In the genomic region with DNA sequence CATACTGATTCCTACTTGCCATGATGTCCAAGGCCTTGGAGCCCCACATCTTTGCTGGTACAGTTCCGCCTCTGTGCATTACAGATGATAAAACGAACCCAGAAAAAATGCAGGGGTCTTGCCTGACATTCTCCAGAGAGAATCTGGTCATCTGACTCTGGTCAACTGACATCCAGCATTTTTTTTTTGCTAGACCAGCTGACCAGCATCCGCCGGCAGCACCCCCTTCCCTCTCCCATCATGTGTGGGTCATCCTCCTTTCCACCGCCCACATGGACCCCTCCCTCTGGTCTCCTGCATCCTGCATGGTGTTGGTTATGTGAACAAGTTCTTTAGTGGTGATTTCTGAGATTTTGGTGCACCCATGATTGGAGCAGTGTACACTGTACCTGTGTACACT, we compare ENCODE assay signal across 22 cellular contexts. TPM values are rescaled to one million over a fixed set of nuclear protein-coding genes. Genes with fewer than 3 reads are reported as not detected.
A peak's percentile ranks its signal among the peaks of the same experiment; 100 is the strongest.
DNase-seq lines count a peak whose midpoint lies in the region; ATAC-seq, FAIRE-seq and TF ChIP-seq lines count a peak whose summit lies in the region.
"Had no signal": no experiment of that assay in that cellular context is flagged by ENCODE, and none has a peak within 500 bp of the region (broad histone marks: within the 10 kb centered on the region; RNA-seq: fewer than 3 reads in every experiment).

No MANE protein-coding gene starts in this region.

- intact Hi-C loops in K562 (cut with micrococcal nuclease) = no loop called here
- intact Hi-C loops in A673 (cut with micrococcal nuclease; ENCODE audit: unreplicated experiment) = no loop called here

- no peak overlapping the region for H4K91ac ChIP-seq in H9 (ENCODE audit: insufficient read length, low read depth, low read length)

- H3K18ac ChIP-seq in H9 (ENCODE audit: insufficient read length, low read depth, low read length) = no peak overlapping the region

- CTCF ChIA-PET in K562 (lab: Yijun Ruan, JAX; ENCODE audit: low intra/inter-chr PET ratio) (no interaction called here), A673 (lab: Charles Lee) (no interaction called here)

- TF ChIP-seq EP300 in K562 (IDR thresholded peaks at IDR 0.05; ENCODE audit: low read length) = no peak

- no peak overlapping the region for H3K4me3 ChIP-seq in K562
- H3K4me3 ChIP-seq in A673 (ENCODE audit: low read depth, low read length, poor library complexity, severe bottlenecking) = no peak overlapping the region

- H4K20me1 ChIP-seq in H9 (ENCODE audit: control insufficient read depth, insufficient read depth, insufficient read length) (no peaks in the 10 kb centered on the region), K562 (replicated peaks; ENCODE audit: control insufficient read depth, insufficient read depth, low read length) (no peaks in the 10 kb centered on the region)

- no peaks in the 10 kb centered on the region for H3K23me2 ChIP-seq in H9 (ENCODE audit: insufficient read length, low read depth, low read length, poor library complexity, severe bottlenecking)

- H2AFZ ChIP-seq in H9 (ENCODE audit: low read length) (no peak overlapping the region), K562 (ENCODE audit: low read depth, low read length) (no peak overlapping the region)

- no peak overlapping the region for H2BK12ac ChIP-seq in H9 (ENCODE audit: insufficient read length, low read depth, low read length)

- no peak overlapping the region for H2AK5ac ChIP-seq in H9 (ENCODE audit: insufficient read length, low read length)

- peak overlapping the region; percentile 74 to 89 (median 82); a peak in 4 of 7 replicates for H3K27ac Mint-ChIP-seq in H9

- H3K9me3 ChIP-seq in H9 (ENCODE audit: control insufficient read depth, low read depth, low read length) = no peaks in the 10 kb centered on the region
- no peaks in the 10 kb centered on the region for H3K9me3 ChIP-seq in K562 (replicated peaks; ENCODE audit: control insufficient read depth, insufficient read depth, low read depth, low read length)
- H3K9me3 ChIP-seq in A673 (ENCODE audit: low read depth, low read length, poor library complexity, severe bottlenecking) = no peaks in the 10 kb centered on the region
- H3K9me3 ChIP-seq: BE2C had no signal

- H3K79me1 ChIP-seq in H9 (ENCODE audit: insufficient read depth, low read depth, low read length, poor library complexity, severe bottlenecking) = no peaks in the 10 kb centered on the region

- H2BK5ac ChIP-seq in H9 (ENCODE audit: insufficient read length, low read length) = no peak overlapping the region

- H4K8ac ChIP-seq in H9 (replicated peaks; ENCODE audit: insufficient read length, low read depth, low read length) = no peak overlapping the region

- H3K79me2 ChIP-seq in H9 (ENCODE audit: insufficient read depth, low read length) (no peaks in the 10 kb centered on the region), K562 (ENCODE audit: control insufficient read depth, insufficient read depth, low read length) (no peaks in the 10 kb centered on the region)

- H3K36me3 Mint-ChIP-seq in H9 (ENCODE audit: insufficient read depth in 1 of 3, low read depth in 3 of 3) = peaks cover 3 to 53% (median 48%) of the 10 kb centered on the region in 3 experiments

- WGBS in H9 (ENCODE audit: extremely low coverage, insufficient read length, low lambda C conversion rate) = no CpG with 5 or more reads among the region's 5 CpGs
- WGBS in K562 (ENCODE audit: insufficient coverage, low coverage, missing lambda C conversion rate) = 13% methylated on average over 5 of the region's 5 CpGs

- no peak for FAIRE-seq in K562 (lab: Jason Lieb, UNC)
- FAIRE-seq: A204.1 had no signal

- H3T11ph ChIP-seq in H9 (ENCODE audit: low read length) = no peak overlapping the region

- H3K23ac ChIP-seq in H9 (ENCODE audit: insufficient read length, low read depth, low read length) = no peak overlapping the region

- H2BK20ac ChIP-seq in H9 (ENCODE audit: low read depth, low read length, poor library complexity, severe bottlenecking) = no peak overlapping the region

- TF ChIP-seq RAD21 in K562 (CRISPR knock-in tag; conservative IDR thresholded peaks at IDR 0.05 in 1 of 2, IDR thresholded peaks at IDR 0.05 in 1 of 2) = no peak

- no peaks in the 10 kb centered on the region for H3K27me3 ChIP-seq in H9 (ENCODE audit: insufficient read depth, low read length)
- peaks cover 0 to 5% of the 10 kb centered on the region in 2 experiments; a peak in 1 of 5 replicates for H3K27me3 ChIP-seq in K562 (ENCODE audit: control insufficient read depth in 2 of 2, insufficient read depth in 2 of 2, low read length in 2 of 2)
- no peaks in the 10 kb centered on the region for H3K27me3 ChIP-seq in A673 (replicated peaks; ENCODE audit: insufficient read depth, low read depth, low read length, poor library complexity)
- H3K27me3 ChIP-seq: BE2C had no signal

- no peaks in the 10 kb centered on the region for H3K9me3 Mint-ChIP-seq in H9

- H3K27ac ChIP-seq in H9 (ENCODE audit: insufficient read length, low read depth, low read length) = no peak overlapping the region
- no peak overlapping the region for H3K27ac ChIP-seq in K562 (ENCODE audit: extremely low read depth, low read depth, low read length)
- H3K27ac ChIP-seq in substantia nigra (ENCODE audit: low read depth, low read length, poor library complexity, severe bottlenecking) = peak overlapping the region; percentile 75
- H3K27ac ChIP-seq in A673 (ENCODE audit: low read depth, low read length, poor library complexity, severe bottlenecking) = no peak overlapping the region

- H3K4me2 ChIP-seq in H9 (ENCODE audit: insufficient read depth, insufficient read length, low read length) = no peak overlapping the region
- no peak overlapping the region for H3K4me2 ChIP-seq in K562 (ENCODE audit: insufficient read depth, low read length)

- in situ Hi-C loops in K562 (cut with MboI) = no loop called here

- no peak overlapping the region for H2BK15ac ChIP-seq in H9 (ENCODE audit: low read depth, low read length)

- DNase-seq in H9 (no peak), K562 (ENCODE audit: extremely low read depth in 1 of 4, low spot score in 3 of 4) (no peak), foreskin melanocyte (peak; percentile 96), substantia nigra (lab: John Stamatoyannopoulos, UW) (peak in 12 of 49 donors; percentile 5 to 38 (median 20)), A673 (ENCODE audit: low spot score) (no peak), NAMALWA (ENCODE audit: low spot score) (no peak)
- DNase-seq in stimulated activated CD4-positive, alpha-beta T cell treated with anti-CD3 and anti-CD28 coated beads, Interleukin-4, amount 100 ng/mL, for 4 hours = no peak
- DNase-seq: BE2C, DMS79, HCEC 1CT, IMR-90, MV-4-11, NCI-H1694, NCI-H2081, NCI-H2171, NCI-H345, NCI-H524, NCI-H774, OCI-M1, Right ventricle myocardium superior had no signal

- H2BK120ac ChIP-seq in H9 (ENCODE audit: low read depth, low read length, poor library complexity, severe bottlenecking) = no peak overlapping the region

- no peak for TF ChIP-seq CTCF in H9 (conservative IDR thresholded peaks at IDR 0.05)
- no peak for TF ChIP-seq CTCF in K562 (IDR thresholded peaks at IDR 0.05 in 2 of 3, conservative IDR thresholded peaks at IDR 0.05 in 1 of 3; ENCODE audit: insufficient read depth in 2 of 3, low read depth in 1 of 3, low read length in 3 of 3)
- no peak for TF ChIP-seq CTCF in A673 (conservative IDR thresholded peaks at IDR 0.05; ENCODE audit: low read depth, low read length)

- H3K4me1 ChIP-seq in H9 (ENCODE audit: insufficient read depth, low read length) = peaks cover 10% of the 10 kb centered on the region; the same call in 1 of the 2 replicates
- H3K4me1 ChIP-seq in K562 (replicated peaks in 1 of 2; ENCODE audit: control insufficient read depth in 2 of 2, insufficient read depth in 2 of 2, low read length in 2 of 2) = peaks cover 0 to 3% of the 10 kb centered on the region in 2 experiments; a peak in 1 of 5 replicates
- no peaks in the 10 kb centered on the region for H3K4me1 ChIP-seq in A673 (ENCODE audit: insufficient read depth, low read length, poor library complexity, severe bottlenecking)
- H3K4me1 ChIP-seq: BE2C had no signal

- no peak for TF ChIP-seq POLR2A in K562 (conservative IDR thresholded peaks at IDR 0.05)

- no peaks in the 10 kb centered on the region for H3K27me3 Mint-ChIP-seq in H9 (ENCODE audit: low read depth)

- H3K4me3 Mint-ChIP-seq in H9 = no peak overlapping the region

- H3K14ac ChIP-seq in H9 (ENCODE audit: insufficient read depth, low read length) = no peak overlapping the region

- no peak overlapping the region for H3K56ac ChIP-seq in H9 (ENCODE audit: insufficient read length, low read depth, low read length)

- H4K5ac ChIP-seq in H9 (ENCODE audit: insufficient read length, low read depth, low read length) = no peak overlapping the region

- H3K4ac ChIP-seq in H9 (ENCODE audit: low read depth, low read length) = no peak overlapping the region

- H3K4me1 Mint-ChIP-seq in H9 = peaks cover 37 to 42% of the 10 kb centered on the region in 2 experiments

- H3K36me3 ChIP-seq in K562 (ENCODE audit: control insufficient read depth, insufficient read depth, low read length) (no peaks in the 10 kb centered on the region), A673 (ENCODE audit: insufficient read depth, low read length, poor library complexity, severe bottlenecking) (no peaks in the 10 kb centered on the region)
- H3K36me3 ChIP-seq: BE2C had no signal

- no TSS peak for BruUV-seq in K562 (replicated peaks; lab: Mats Ljungman, UMichigan)
- no TSS peak for BruUV-seq in A673 (replicated peaks; lab: Mats Ljungman, UMichigan)

- no peak for ATAC-seq in K562
- ATAC-seq in HG02759 (IDR thresholded peaks at IDR 0.05; ENCODE audit: unreplicated experiment) = no peak

- POLR2A ChIA-PET in K562 (lab: Yijun Ruan, JAX) = interaction anchor here (1.1 kb wide), 1 partner anchor 346 kb away, joined by 3 read pairs; no protein-coding TSS in a partner anchor
- POLR2A ChIA-PET in A673 (lab: Charles Lee; ENCODE audit: low non-redundant PET) = no interaction called here

- no peak overlapping the region for H3K9ac ChIP-seq in H9 (ENCODE audit: extremely low read depth, insufficient read length, low read length)
- no peak overlapping the region for H3K9ac ChIP-seq in K562 (ENCODE audit: insufficient read depth in 1 of 2, low read depth in 2 of 2, low read length in 2 of 2)

- H3K9me1 ChIP-seq in K562 (ENCODE audit: control insufficient read depth, insufficient read depth, low read length) = no peaks in the 10 kb centered on the region

RNA-seq across cellular contexts. Expression of a gene that starts 47.1 kb away (rescaled TPM):
- total RNA-seq in H9 (2021) = 202 and 237 TPM in 2 replicates
- total RNA-seq in K562 (2011; cell fraction: chromatin; rRNA removed; ENCODE audit: low replicate concordance) = not detected in 2 replicates
- not detected in 2 replicates for total RNA-seq in K562 (2011; cell fraction: nucleolus; rRNA removed)
- total RNA-seq in K562 (2011; cell fraction: nucleoplasm; rRNA removed) = not detected in 2 replicates
- total RNA-seq in K562 (2014; rRNA removed) = not detected in 2 replicates
- not detected in 2 replicates for total RNA-seq in K562 (2014; rRNA removed; fragmentation: Illumina TruSeq; extraction: Trizol)
- total RNA-seq in K562 (2015; rRNA removed; fragmentation: Illumina TruSeq; extraction: Trizol) = 0.60 TPM in 1 of 2 replicates, not detected in the other
- 0.69 and 0.76 TPM in 2 replicates for total RNA-seq in K562 (2021)
- polyA plus RNA-seq in K562 (2011; rRNA removed) = not detected in 2 replicates
- 0.07 TPM in 1 of 2 replicates, not detected in the other for polyA plus RNA-seq in K562 (2011; cell fraction: cytosol; rRNA removed)
- polyA plus RNA-seq in K562 (2011; cell fraction: nucleus; rRNA removed) = 0.04 TPM in 1 of 2 replicates, not detected in the other
- 0.10 and 0.11 TPM in 2 replicates for polyA plus RNA-seq in K562 (2012)
- not detected in 2 replicates for polyA plus RNA-seq in K562 (2014; fragmentation: Illumina TruSeq; extraction: Trizol)
- polyA plus RNA-seq in K562 (2014; fragmentation: Nextera tagmentation; extraction: Ambion mirVana) = under 1 TPM in 1 of 2 experiments, not detected in 1; 0.01 TPM
- not detected in 2 replicates for polyA plus RNA-seq in K562 (2014; rRNA removed)
- not detected in 2 replicates for polyA minus RNA-seq in K562 (2011; rRNA and poly(A)+ RNA removed)
- not detected in 2 replicates for polyA minus RNA-seq in K562 (2011; cell fraction: cytosol; rRNA and poly(A)+ RNA removed)
- not detected in 2 replicates for polyA minus RNA-seq in K562 (2011; cell fraction: nucleus; rRNA and poly(A)+ RNA removed)
- total RNA-seq in A673 (2021) = 0.06 and 0.87 TPM in 2 replicates
- total RNA-seq: Right ventricle myocardium superior had no signal
- polyA plus RNA-seq: IMR-90 had no signal

RNA-seq across cellular contexts. Expression of a gene that starts 59.1 kb away (rescaled TPM):
- total RNA-seq in H9 (2021) (12.0 and 12.5 TPM in 2 replicates), K562 (2014; rRNA removed) (10.9 and 12.2 TPM in 2 replicates), K562 (2014; rRNA removed; fragmentation: Illumina TruSeq; extraction: Trizol) (10.6 and 13.2 TPM in 2 replicates), K562 (2015; rRNA removed; fragmentation: Illumina TruSeq; extraction: Trizol) (9.7 and 10.4 TPM in 2 replicates), K562 (2021) (15.2 and 15.7 TPM in 2 replicates), A673 (2021) (15.8 and 18.0 TPM in 2 replicates)
- total RNA-seq in K562 (2011; cell fraction: chromatin; rRNA removed; ENCODE audit: low replicate concordance) = 95.0 and 97.4 TPM in 2 replicates
- 43.9 and 44.3 TPM in 2 replicates for total RNA-seq in K562 (2011; cell fraction: nucleolus; rRNA removed)
- 43.9 and 48.8 TPM in 2 replicates for total RNA-seq in K562 (2011; cell fraction: nucleoplasm; rRNA removed)
- polyA plus RNA-seq in K562 (2011; rRNA removed) (9.4 and 9.6 TPM in 2 replicates), K562 (2014; fragmentation: Illumina TruSeq; extraction: Trizol) (7.1 TPM in 2 replicates), K562 (2014; fragmentation: Nextera tagmentation; extraction: Ambion mirVana) (1 to 10 TPM; 1.6 to 1.7 TPM), K562 (2014; rRNA removed) (3.9 and 5.5 TPM in 2 replicates)
- 7.2 and 7.5 TPM in 2 replicates for polyA plus RNA-seq in K562 (2011; cell fraction: cytosol; rRNA removed)
- 9.5 and 12.7 TPM in 2 replicates for polyA plus RNA-seq in K562 (2011; cell fraction: nucleus; rRNA removed)
- polyA plus RNA-seq in K562 (2012) = 5.7 and 6.1 TPM in 2 replicates
- 37.9 and 48.8 TPM in 2 replicates for polyA minus RNA-seq in K562 (2011; rRNA and poly(A)+ RNA removed)
- polyA minus RNA-seq in K562 (2011; cell fraction: cytosol; rRNA and poly(A)+ RNA removed) = 16.8 and 28.3 TPM in 2 replicates
- 21.0 and 31.0 TPM in 2 replicates for polyA minus RNA-seq in K562 (2011; cell fraction: nucleus; rRNA and poly(A)+ RNA removed)

Comparison
In these comparisons a context has a peak if more than half of its experiments do, and no peak if none do; other contexts are left out.
1. RNA of a gene that starts 47.1 kb away (total RNA-seq): 202 to 237 TPM in H9; 0.06 to 0.87 TPM in A673 and 0.60 to 0.76 TPM in K562; every median in the first group is over 100 times any median in the second.